Comparison of ENCODE assay signal across 8 cellular contexts in the genomic region with DNA sequence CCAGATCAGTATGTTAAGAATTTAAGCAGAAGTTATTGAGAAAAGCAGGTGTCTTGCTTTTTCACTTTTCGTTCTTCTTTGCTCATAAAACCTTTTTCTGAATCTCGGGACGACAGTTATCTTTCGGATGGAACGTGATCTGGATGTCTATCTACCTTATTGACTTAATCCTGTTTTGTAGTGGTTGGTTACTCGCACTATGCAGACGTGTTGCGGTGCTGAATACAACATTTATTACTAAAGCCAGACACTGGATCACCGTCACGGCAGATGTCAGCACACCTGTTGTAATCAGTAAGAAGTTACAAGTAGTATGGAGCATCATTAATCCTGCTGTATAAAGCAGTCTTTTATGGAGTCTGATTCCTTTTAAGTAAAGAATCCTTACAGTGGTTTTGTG. TPM values are rescaled to one million over a fixed set of nuclear protein-coding genes. Genes with fewer than 3 reads are reported as not detected.
DNase-seq lines count a peak whose midpoint lies in the region; ATAC-seq and TF ChIP-seq lines count a peak whose summit lies in the region.

No MANE protein-coding gene starts in this region.

- TF ChIP-seq CTCF in fibroblast of lung (conservative IDR thresholded peaks at IDR 0.05 in 1 of 2, IDR thresholded peaks at IDR 0.05 in 1 of 2; ENCODE audit: low read depth in 1 of 2, low read length in 2 of 2) (no peak), prostate gland (IDR thresholded peaks at IDR 0.05) (no peak)

- H3K27me3 ChIP-seq in SJSA1 (replicated peaks) (no peaks in the 10 kb centered on the region), fibroblast of lung (ENCODE audit: control insufficient read depth, insufficient read depth, low read length) (no peaks in the 10 kb centered on the region), prostate gland (replicated peaks; ENCODE audit: insufficient read depth) (no peaks in the 10 kb centered on the region)

- H3K4me2 ChIP-seq in fibroblast of lung (ENCODE audit: extremely low read depth, insufficient read depth, low read length), result peak overlapping the region; percentile 92

- peak overlapping the region; percentile 76 for H3K9ac ChIP-seq in fibroblast of lung (ENCODE audit: insufficient read depth, low read length)

- peak; percentile 73 for DNase-seq in DMS79 treated with DMSO at 0.1 percent for 48 hours (lab: John Stamatoyannopoulos, UW)
- no peak for DNase-seq in DMS79 (lab: John Stamatoyannopoulos, UW)
- DNase-seq in SJSA1 (ENCODE audit: low read depth in 1 of 2, low spot score in 2 of 2), result peak in 1 of 2 experiments; percentile 24
- no peak for DNase-seq in fibroblast of lung (ENCODE audit: low read depth in 2 of 2)
- no peak for DNase-seq in prostate gland (ENCODE audit: low spot score)
- no peak for DNase-seq in GF-D8 (lab: John Stamatoyannopoulos, UW)
- no peak for DNase-seq in stimulated activated CD4-positive, alpha-beta T cell treated with anti-CD3 and anti-CD28 coated beads, Interleukin-4, amount 100 ng/mL, for 1 hour

- peak; percentile 2 for ATAC-seq in HG03095 (IDR thresholded peaks at IDR 0.05; ENCODE audit: unreplicated experiment)

- H3K4me1 ChIP-seq in SJSA1 (replicated peaks) (peaks cover 15% of the 10 kb centered on the region), fibroblast of lung (ENCODE audit: control insufficient read depth, extremely low read depth, insufficient read depth, low read length) (no peaks in the 10 kb centered on the region), prostate gland (replicated peaks) (no peaks in the 10 kb centered on the region)

- peaks cover 7% of the 10 kb centered on the region for H3K79me2 ChIP-seq in fibroblast of lung (ENCODE audit: control insufficient read depth, insufficient read depth, low read length)

- H2AFZ ChIP-seq in fibroblast of lung (ENCODE audit: low read length), result peak overlapping the region; percentile 5

- no peaks in the 10 kb centered on the region for H4K20me1 ChIP-seq in fibroblast of lung (ENCODE audit: control insufficient read depth, extremely low read depth, insufficient read depth, low read length)

- 1% methylated on average over 10 of the region's 10 CpGs for WGBS in prostate gland

- H3K36me3 ChIP-seq in SJSA1 (peaks cover 5% of the 10 kb centered on the region), fibroblast of lung (ENCODE audit: control insufficient read depth, insufficient read depth, low read length) (no peaks in the 10 kb centered on the region), prostate gland (no peaks in the 10 kb centered on the region)

- intact Hi-C loops in prostate gland (cut with DNase I), result loop anchor here (5.0 kb wide), 1 partner anchor 443 kb away; no protein-coding TSS in a partner anchor

- peak overlapping the region; percentile 61 for H3K4me3 ChIP-seq in SJSA1
- peak overlapping the region; percentile 42 to 100 (median 71) for H3K4me3 ChIP-seq in fibroblast of lung (replicated peaks in 1 of 4; ENCODE audit: control extremely low read depth in 1 of 4, insufficient read depth in 1 of 4, low read depth in 3 of 4, low read length in 4 of 4)
- H3K4me3 ChIP-seq in prostate gland, result peak overlapping the region; percentile 61 to 80

- no peak for TF ChIP-seq POLR2A in prostate gland (IDR thresholded peaks at IDR 0.05)

- H3K27ac ChIP-seq in SJSA1 (peak overlapping the region; percentile 79), fibroblast of lung (ENCODE audit: insufficient read depth, low read length) (peak overlapping the region; percentile 72), prostate gland (peak overlapping the region; percentile 69 to 86)

- H3K9me3 ChIP-seq in SJSA1 (replicated peaks) (no peaks in the 10 kb centered on the region), fibroblast of lung (ENCODE audit: control insufficient read depth, insufficient read depth, low read depth, low read length) (no peaks in the 10 kb centered on the region), prostate gland (no peaks in the 10 kb centered on the region)

RNA-seq across cellular contexts. Expression of a gene that starts 0.6 kb away (rescaled TPM):
- total RNA-seq in SJSA1 (2014; rRNA removed; shearing (Covaris generic)), result 11.9 and 25.7 TPM in 2 replicates
- total RNA-seq in fibroblast of lung (15.0 and 16.2 TPM in 2 replicates), prostate gland (10 to 100 TPM; 12.1 to 19.0 TPM)
- polyA plus RNA-seq in fibroblast of lung, result 7.4 and 9.8 TPM in 2 replicates
- polyA plus RNA-seq in fibroblast of lung (2012), result 5.3 and 5.7 TPM in 2 replicates
- 6.8 and 14.5 TPM in 2 replicates for polyA minus RNA-seq in fibroblast of lung (ENCODE audit: low replicate concordance)
